ENCODE assay signal across 8 cellular contexts in genomic region chr2:169363570-169364150, GRCh38. TPM values are rescaled to one million over a fixed set of nuclear protein-coding genes. Genes with fewer than 3 reads are reported as not detected.
DNase-seq lines count a peak whose midpoint lies in the region; ATAC-seq, FAIRE-seq and TF ChIP-seq lines count a peak whose summit lies in the region.

No MANE protein-coding gene starts in this region.

- DNase-seq in GM03348 (ENCODE audit: low spot score) (peak; percentile 29), SK-N-SH (peak; percentile 62), breast epithelium (ENCODE audit: low spot score in 2 of 2) (peak; percentile 24 to 58), left lung (peak; percentile 65 to 81), H54 (ENCODE audit: insufficient read length, low spot score) (no peak)
- DNase-seq in stimulated activated CD4-positive, alpha-beta T cell treated with anti-CD3 and anti-CD28 coated beads, Interleukin-4, amount 100 ng/mL, for 1 hour: peak; percentile 39

- no peaks in the 10 kb centered on the region for H3K9me2 ChIP-seq in SK-N-SH

- H3K27me3 ChIP-seq in SK-N-SH (ENCODE audit: insufficient read depth) (peaks cover 43% of the 10 kb centered on the region), breast epithelium (peaks cover 0 to 7% of the 10 kb centered on the region in 2 donors), left lung (peaks cover 37 to 60% of the 10 kb centered on the region in 2 donors)

- H3K9ac ChIP-seq in SK-N-SH: no peak overlapping the region

- H3K79me2 ChIP-seq in SK-N-SH (ENCODE audit: insufficient read depth): no peaks in the 10 kb centered on the region

- no peak for TF ChIP-seq CTCF in SK-N-SH (IDR thresholded peaks at IDR 0.05)
- no peak for TF ChIP-seq CTCF in breast epithelium (IDR thresholded peaks at IDR 0.05)
- TF ChIP-seq CTCF in left lung (IDR thresholded peaks at IDR 0.05): no peak

- no peak for TF ChIP-seq POLR2A in breast epithelium (IDR thresholded peaks at IDR 0.05)
- TF ChIP-seq POLR2A in H54 (IDR thresholded peaks at IDR 0.05; ENCODE audit: low read depth, low read length): no peak

- H2AFZ ChIP-seq in SK-N-SH (ENCODE audit: low read depth): no peak overlapping the region

- no peak for FAIRE-seq in H54 (lab: Jason Lieb, UNC)

- H3F3A ChIP-seq in SK-N-SH (replicated peaks; ENCODE audit: insufficient read depth): no peaks in the 10 kb centered on the region

- intact Hi-C loops in breast epithelium (cut with DNase I; ENCODE audit: low total_unique reads): no loop called here
- intact Hi-C loops in left lung (cut with DNase I): no loop called here

- POLR2A ChIA-PET in SK-N-SH (lab: Yijun Ruan, JAX): no interaction called here

- no peak for TF ChIP-seq RAD21 in SK-N-SH (IDR thresholded peaks at IDR 0.05; ENCODE audit: low read length)

- H4K20me1 ChIP-seq in SK-N-SH (ENCODE audit: insufficient read depth): no peaks in the 10 kb centered on the region

- H3K9me3 ChIP-seq in SK-N-SH: no peaks in the 10 kb centered on the region
- no peaks in the 10 kb centered on the region for H3K9me3 ChIP-seq in breast epithelium
- no peaks in the 10 kb centered on the region for H3K9me3 ChIP-seq in left lung

- 2% methylated on average over 12 of the region's 26 CpGs for WGBS in SK-N-SH (ENCODE audit: low lambda C conversion rate)

- H3K4me1 ChIP-seq in SK-N-SH (ENCODE audit: control insufficient read depth in 1 of 2, insufficient read depth in 2 of 2, low read depth in 1 of 2, low read length in 1 of 2): peaks cover 17 to 31% of the 10 kb centered on the region in 2 experiments; a peak in 2 of 4 replicates
- peaks cover 0 to 10% of the 10 kb centered on the region in 2 donors for H3K4me1 ChIP-seq in breast epithelium
- H3K4me1 ChIP-seq in left lung: peaks cover 11 to 36% of the 10 kb centered on the region in 2 donors

- H3K4me2 ChIP-seq in SK-N-SH: peak overlapping the region; percentile 88

- H3K27ac ChIP-seq in SK-N-SH (ENCODE audit: low read depth in 2 of 2, low read length in 1 of 2): no peak overlapping the region
- peak overlapping the region; percentile 40 to 62 for H3K27ac ChIP-seq in breast epithelium
- peak overlapping the region in 1 of 2 donors; percentile 30 for H3K27ac ChIP-seq in left lung

- H3K36me3 ChIP-seq in SK-N-SH (replicated peaks in 1 of 2; ENCODE audit: control insufficient read depth in 1 of 2, insufficient read depth in 2 of 2, low read length in 1 of 2) (no peaks in the 10 kb centered on the region), breast epithelium (no peaks in the 10 kb centered on the region), left lung (no peaks in the 10 kb centered on the region)

- ATAC-seq in HG02759 (IDR thresholded peaks at IDR 0.05; ENCODE audit: unreplicated experiment) (peak; percentile 56), left lung (peak; percentile 63), HG03135 (IDR thresholded peaks at IDR 0.05; ENCODE audit: unreplicated experiment) (no peak)

- TF ChIP-seq EP300 in SK-N-SH (IDR thresholded peaks at IDR 0.05; ENCODE audit: borderline replicate concordance in 1 of 2, low read depth in 1 of 2, low read length in 1 of 2): no peak

- peak overlapping the region; percentile 45 to 57 for H3K4me3 ChIP-seq in SK-N-SH (ENCODE audit: low read depth in 2 of 2, low read length in 1 of 2)
- peak overlapping the region; percentile 41 to 89 (median 61) for H3K4me3 ChIP-seq in breast epithelium
- peak overlapping the region; percentile 34 to 42 for H3K4me3 ChIP-seq in left lung

- CTCF ChIA-PET in SK-N-SH (lab: Yijun Ruan, JAX): interaction anchor here (0.6 kb wide), 1 partner anchor 52 kb away, joined by 3 read pairs; no protein-coding TSS in a partner anchor

TF ChIP-seq in SK-N-SH, 30 proteins besides CTCF, POLR2A, EP300 and RAD21:
- TF ChIP-seq POLR2AphosphoS5 (IDR thresholded peaks at IDR 0.05; ENCODE audit: low read depth, low read length) (no peak), MXI1 (IDR thresholded peaks at IDR 0.05; ENCODE audit: low read depth, low read length) (0 out of 2 replicates have a peak, but pooled peaks have one; percentile 16), CHD2 (IDR thresholded peaks at IDR 0.05; ENCODE audit: low read length, partially characterized antibody) (no peak), GABPA (IDR thresholded peaks at IDR 0.05; ENCODE audit: low read depth) (no peak), USF1 (IDR thresholded peaks at IDR 0.05; ENCODE audit: borderline replicate concordance, low read depth) (no peak), TCF12 (IDR thresholded peaks at IDR 0.05) (no peak), FOXM1 (IDR thresholded peaks at IDR 0.05; ENCODE audit: low read depth) (no peak), GATA2 (CRISPR knock-in tag; IDR thresholded peaks at IDR 0.05) (no peak), NRF1 (IDR thresholded peaks at IDR 0.05; ENCODE audit: low read depth, low read length) (no peak), YY1 (IDR thresholded peaks at IDR 0.05; ENCODE audit: low read depth) (no peak), ZBTB33 (IDR thresholded peaks at IDR 0.05; ENCODE audit: borderline replicate concordance, low read depth) (no peak), FOSL2 (IDR thresholded peaks at IDR 0.05; ENCODE audit: borderline replicate concordance, low read depth) (no peak), EZH2phosphoT487 (IDR thresholded peaks at IDR 0.05; ENCODE audit: borderline replicate concordance, low read depth) (0 out of 2 replicates have a peak, but pooled peaks have one; percentile 41)
- TF ChIP-seq, protein P1, sequence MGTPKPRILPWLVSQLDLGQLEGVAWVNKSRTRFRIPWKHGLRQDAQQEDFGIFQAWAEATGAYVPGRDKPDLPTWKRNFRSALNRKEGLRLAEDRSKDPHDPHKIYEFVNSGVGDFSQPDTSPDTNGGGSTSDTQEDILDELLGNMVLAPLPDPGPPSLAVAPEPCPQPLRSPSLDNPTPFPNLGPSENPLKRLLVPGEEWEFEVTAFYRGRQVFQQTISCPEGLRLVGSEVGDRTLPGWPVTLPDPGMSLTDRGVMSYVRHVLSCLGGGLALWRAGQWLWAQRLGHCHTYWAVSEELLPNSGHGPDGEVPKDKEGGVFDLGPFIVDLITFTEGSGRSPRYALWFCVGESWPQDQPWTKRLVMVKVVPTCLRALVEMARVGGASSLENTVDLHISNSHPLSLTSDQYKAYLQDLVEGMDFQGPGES (IDR thresholded peaks at IDR 0.05; ENCODE audit: low read depth, low read length): no peak
- TF ChIP-seq, protein P2, sequence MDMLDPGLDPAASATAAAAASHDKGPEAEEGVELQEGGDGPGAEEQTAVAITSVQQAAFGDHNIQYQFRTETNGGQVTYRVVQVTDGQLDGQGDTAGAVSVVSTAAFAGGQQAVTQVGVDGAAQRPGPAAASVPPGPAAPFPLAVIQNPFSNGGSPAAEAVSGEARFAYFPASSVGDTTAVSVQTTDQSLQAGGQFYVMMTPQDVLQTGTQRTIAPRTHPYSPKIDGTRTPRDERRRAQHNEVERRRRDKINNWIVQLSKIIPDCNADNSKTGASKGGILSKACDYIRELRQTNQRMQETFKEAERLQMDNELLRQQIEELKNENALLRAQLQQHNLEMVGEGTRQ (IDR thresholded peaks at IDR 0.05; ENCODE audit: borderline replicate concordance, low read depth, low read length): no peak

RNA-seq across cellular contexts. Expression of gene LRP2, which starts 1.3 kb away (rescaled TPM):
- not detected in 2 replicates for polyA plus RNA-seq in SK-N-SH (2012; rRNA removed)
- not detected in 2 replicates for polyA plus RNA-seq in SK-N-SH (2012; cell fraction: cytosol; rRNA removed)
- not detected in 2 replicates for polyA plus RNA-seq in SK-N-SH (2012; cell fraction: nucleus; rRNA removed)
- total RNA-seq in breast epithelium (10 to 100 TPM in 2 of 3 donors, under 1 TPM in 1; under 0.01 to 60.4 (median 19.7) TPM), left lung (10 to 100 TPM; 14.5 to 34.6 TPM)

Comparison
In these comparisons a context has a peak if more than half of its experiments do, and no peak if none do; other contexts are left out.
1. H3K27ac ChIP-seq: peak in breast epithelium (2 of 2); none in SK-N-SH (0 of 2).
2. Peak in every context shown above with its lines, with median percentiles within 50 percentile points of each other: H3K4me3 ChIP-seq.